ENCODE assay signal across 8 cellular contexts in genomic region chr12:27014085-27014858, GRCh38. TPM values are rescaled to one million over a fixed set of nuclear protein-coding genes. Genes with fewer than 3 reads are reported as not detected.
DNase-seq lines count a peak whose midpoint lies in the region; ATAC-seq, FAIRE-seq and TF ChIP-seq lines count a peak whose summit lies in the region.

Gene TM7SF3 (minus strand): TSS chr12:27014384. CDS start chr12:27014168, 216 bp downstream.

- no peaks in the 10 kb centered on the region for H3K27me3 ChIP-seq in transverse colon

- H3K27ac Mint-ChIP-seq in activated naive CD8-positive, alpha-beta T cell treated with anti-CD3 and anti-CD28 coated beads, Interleukin-2, amount 50 U/mL, for 24 hours = peak within 1 kb of the TSS; percentile 91

- WGBS in transverse colon (ENCODE audit: low coverage in 1 of 2), 2 donors = 0 to 1% methylated on average over 2 to 25 of the region's 71 CpGs

- H3K27ac ChIP-seq in transverse colon = peak within 1 kb of the TSS; percentile 92 to 96 (median 94)

- peak; percentile 79 to 98 (median 94) for TF ChIP-seq CTCF in transverse colon (IDR thresholded peaks at IDR 0.05)

- H3K4me1 ChIP-seq in transverse colon = peaks cover 4 to 43% (median 30%) of the 10 kb centered on the region in 4 donors

- no peaks in the 10 kb centered on the region for H3K27me3 Mint-ChIP-seq in activated naive CD8-positive, alpha-beta T cell treated with anti-CD3 and anti-CD28 coated beads, Interleukin-2, amount 50 U/mL, for 24 hours

- H3K4me1 Mint-ChIP-seq in activated naive CD8-positive, alpha-beta T cell treated with anti-CD3 and anti-CD28 coated beads, Interleukin-2, amount 50 U/mL, for 24 hours = peaks cover 46% of the 10 kb centered on the region

- peak within 1 kb of the TSS; percentile 88 for H3K4me3 Mint-ChIP-seq in activated naive CD8-positive, alpha-beta T cell treated with anti-CD3 and anti-CD28 coated beads, Interleukin-2, amount 50 U/mL, for 24 hours

- no peaks in the 10 kb centered on the region for H3K9me3 Mint-ChIP-seq in activated naive CD8-positive, alpha-beta T cell treated with anti-CD3 and anti-CD28 coated beads, Interleukin-2, amount 50 U/mL, for 24 hours

- FAIRE-seq in GM12892 (lab: Jason Lieb, UNC) = peak; percentile 92

- peaks cover 6% of the 10 kb centered on the region for H3K36me3 Mint-ChIP-seq in activated naive CD8-positive, alpha-beta T cell treated with anti-CD3 and anti-CD28 coated beads, Interleukin-2, amount 50 U/mL, for 24 hours (ENCODE audit: low read depth)

- H3K4me3 ChIP-seq in transverse colon = peak within 1 kb of the TSS; percentile 74 to 93 (median 81)

- no peaks in the 10 kb centered on the region for H3K9me3 ChIP-seq in transverse colon

- intact Hi-C loops in cardiac septum (cut with DNase I) = loop anchor here (2.0 kb wide), 1 partner anchor 75 kb away; the partner anchor contains the start of gene FGFR1OP2
- intact Hi-C loops in transverse colon (cut with DNase I; ENCODE audit: low total_unique reads) = loop anchor here (5.0 to 10.0 kb wide), 3 partner anchors 77 to 291 kb away; partner anchors contain the start of genes FGFR1OP2 and INTS13

- peak; percentile 88 for DNase-seq in GM12892 (ENCODE audit: insufficient read length)
- DNase-seq in NCI-H1417 treated with DMSO at 0.1 percent for 48 hours (lab: John Stamatoyannopoulos, UW) = peak; percentile 76
- peak; percentile 99 for DNase-seq in SW480 (ENCODE audit: low spot score)
- peak; percentile 95 for DNase-seq in activated naive CD8-positive, alpha-beta T cell treated with anti-CD3 and anti-CD28 coated beads, Interleukin-2, amount 50 U/mL, for 24 hours
- peak; percentile 99 for DNase-seq in cardiac septum (ENCODE audit: low spot score)
- peak; percentile 88 for DNase-seq in pons (ENCODE audit: low spot score)
- DNase-seq in transverse colon = peak; percentile 97

- no peaks in the 10 kb centered on the region for H3K36me3 ChIP-seq in transverse colon

- in situ Hi-C loops in transverse colon (cut with MboI; ENCODE audit: low pct_ligation_motif_present in 1 of 4, low pct_unique_long_range_greater_than_20kb in 1 of 4, low sequenced_read_pairs in 3 of 4) = loop anchor here in 2 of 4 donors (25.0 kb wide), 1 partner anchor 177 kb away; the partner anchor contains the start of gene ITPR2 (in 2 of the 2)

- ATAC-seq in HG02840 (IDR thresholded peaks at IDR 0.05; ENCODE audit: low FRiP score, unreplicated experiment) = peak; percentile 90
- ATAC-seq in activated naive CD8-positive, alpha-beta T cell treated with anti-CD3 and anti-CD28 coated beads, Interleukin-2, amount 50 U/mL, for 24 hours = peak; percentile 91

- no peak for TF ChIP-seq EP300 in transverse colon (IDR thresholded peaks at IDR 0.05; ENCODE audit: low read depth)

- TF ChIP-seq POLR2A in GM12892 (IDR thresholded peaks at IDR 0.05; ENCODE audit: low read depth, low read length) (peak; percentile 75), transverse colon (IDR thresholded peaks at IDR 0.05) (peak; percentile 56)

RNA-seq across cellular contexts. Expression of gene TM7SF3, which starts in this region (rescaled TPM):
- polyA plus RNA-seq in GM12892 (2012; ENCODE audit: missing spikeins) = 47.5 TPM
- total RNA-seq in cardiac septum = 23.7 TPM
- 100 to 1,000 TPM in 1 of 4 donors, 10 to 100 TPM in 3; 38.6 to 123 (median 47.5) TPM for total RNA-seq in transverse colon

Comparison
In these comparisons a context has a peak if more than half of its experiments do, and no peak if none do; other contexts are left out.
1. Peak in every context shown above with its lines: DNase-seq, ATAC-seq, H3K4me3 ChIP-seq and H3K27ac ChIP-seq.